Comparison of ENCODE assay signal across 17 cellular contexts in the genomic region with DNA sequence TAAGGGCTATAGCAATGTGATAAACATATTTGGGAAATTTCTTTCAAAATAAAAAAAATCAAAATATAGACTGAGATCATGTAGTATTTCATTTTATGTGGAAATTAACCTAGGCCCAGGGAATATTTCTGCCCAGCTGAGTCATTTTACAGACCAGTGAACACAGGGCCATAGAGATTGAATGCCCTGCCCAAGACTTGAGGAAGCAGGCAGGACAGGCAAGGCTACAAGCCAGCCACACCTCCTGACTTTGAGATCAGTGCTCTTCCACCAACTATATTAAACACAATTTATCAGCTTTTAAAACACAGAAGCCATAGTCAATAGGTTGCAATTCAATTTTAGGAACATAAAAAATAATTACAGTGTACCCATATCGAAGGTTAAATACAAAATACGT.
"Had no signal": no experiment of that assay in that cellular context is flagged by ENCODE, and none has a peak within 500 bp of the region (broad histone marks: within the 10 kb centered on the region; RNA-seq: fewer than 3 reads in every experiment).

No MANE protein-coding gene starts in this region.

- H3K9me3 ChIP-seq: SJCRH30 had no signal

- DNase-seq: KBM-7, MV-4-11, NCI-H1048, NCI-H1105 treated with DMSO at 0.1 percent for 48 hours, NCI-H1417 treated with DMSO at 0.1 percent for 48 hours, NCI-H146, NCI-H1694 treated with DMSO at 0.1 percent for 48 hours, NCI-H1930, NCI-H2081, NCI-H2107, NCI-H2227 treated with DMSO at 0.1 percent for 48 hours, NCI-H524, NCI-H526 treated with DMSO at 0.1 percent for 48 hours, NCI-H774, SHP77 treated with DMSO at 0.1 percent for 48 hours, SJCRH30 had no signal

- H3K36me3 ChIP-seq: SJCRH30 had no signal

- H3K27me3 ChIP-seq: SJCRH30 had no signal

- H3K4me1 ChIP-seq: SJCRH30 had no signal

- H3K4me3 ChIP-seq: SJCRH30 had no signal

- H3K27ac ChIP-seq: HL-60, SJCRH30 had no signal
